Comparison of ENCODE assay signal across 3 cellular contexts in the genomic region with DNA sequence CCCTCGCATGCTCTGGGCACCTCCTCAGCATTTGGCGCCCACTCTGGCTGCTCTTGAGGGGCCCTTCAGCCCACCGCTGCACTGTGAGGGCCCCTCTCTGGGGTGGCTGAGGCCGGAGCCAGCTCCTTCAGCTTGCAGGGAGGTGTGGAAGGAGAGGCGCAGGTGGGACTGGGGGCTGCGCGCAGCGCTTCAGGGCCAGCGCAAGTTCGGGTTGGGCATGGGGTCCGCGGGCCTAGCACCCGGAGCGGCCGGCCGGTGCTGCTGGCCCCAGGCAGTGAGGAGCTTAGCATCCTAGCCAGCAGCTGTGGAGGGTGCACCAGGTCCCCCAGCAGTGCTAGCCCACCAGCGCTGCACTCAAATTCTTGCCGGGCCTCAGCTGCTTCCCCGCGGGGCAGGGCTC.
"Had no signal": no experiment of that assay in that cellular context is flagged by ENCODE, and none has a peak within 500 bp of the region (broad histone marks: within the 10 kb centered on the region; RNA-seq: fewer than 3 reads in every experiment).

No MANE protein-coding gene starts in this region.

- DNase-seq: GDM1, GF-D8 had no signal

- H3K4me3 ChIP-seq: GM12878 had no signal

- ATAC-seq: GM12878 had no signal
